ENCODE assay signal across 1 cellular context in the genomic region with DNA sequence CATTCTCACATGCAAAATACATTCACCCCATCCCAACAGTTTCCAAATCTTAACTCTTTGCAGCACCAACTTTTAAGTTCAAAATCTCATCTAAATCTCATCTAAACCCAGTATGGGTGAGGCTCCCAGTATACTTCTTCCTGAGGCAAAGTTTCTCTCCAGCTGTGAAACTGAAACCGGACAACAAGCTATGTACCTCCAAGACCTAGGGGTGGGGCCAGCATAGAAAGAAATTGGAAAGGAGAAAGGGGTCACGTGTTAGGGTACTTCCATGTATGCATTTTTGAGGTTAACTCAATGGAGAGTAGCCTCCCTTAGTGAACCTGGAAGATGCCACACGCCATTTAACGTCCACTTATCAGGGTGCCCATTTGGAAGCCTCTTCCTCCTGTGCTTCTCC.
TF ChIP-seq lines count a peak whose summit lies in the region.

No MANE protein-coding gene starts in this region.

TF ChIP-seq in K562, 482 proteins besides CTCF, POLR2A, EP300 and RAD21:
- TF ChIP-seq OTX1 (CRISPR knock-in tag; IDR thresholded peaks at IDR 0.05): no peak
- TF ChIP-seq ZNF3 (CRISPR knock-in tag; IDR thresholded peaks at IDR 0.05): no peak
- no peak for TF ChIP-seq TAL1 (IDR thresholded peaks at IDR 0.05)
- no peak for TF ChIP-seq PPARD (CRISPR knock-in tag; IDR thresholded peaks at IDR 0.05)
- no peak for TF ChIP-seq FOS (IDR thresholded peaks at IDR 0.05; ENCODE audit: extremely low read depth, insufficient read length)
- TF ChIP-seq, protein P1, sequence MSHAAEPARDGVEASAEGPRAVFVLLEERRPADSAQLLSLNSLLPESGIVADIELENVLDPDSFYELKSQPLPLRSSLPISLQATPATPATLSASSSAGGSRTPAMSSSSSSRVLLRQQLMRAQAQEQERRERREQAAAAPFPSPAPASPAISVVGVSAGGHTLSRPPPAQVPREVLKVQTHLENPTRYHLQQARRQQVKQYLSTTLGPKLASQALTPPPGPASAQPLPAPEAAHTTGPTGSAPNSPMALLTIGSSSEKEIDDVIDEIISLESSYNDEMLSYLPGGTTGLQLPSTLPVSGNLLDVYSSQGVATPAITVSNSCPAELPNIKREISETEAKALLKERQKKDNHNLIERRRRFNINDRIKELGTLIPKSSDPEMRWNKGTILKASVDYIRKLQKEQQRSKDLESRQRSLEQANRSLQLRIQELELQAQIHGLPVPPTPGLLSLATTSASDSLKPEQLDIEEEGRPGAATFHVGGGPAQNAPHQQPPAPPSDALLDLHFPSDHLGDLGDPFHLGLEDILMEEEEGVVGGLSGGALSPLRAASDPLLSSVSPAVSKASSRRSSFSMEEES (CRISPR knock-in tag; IDR thresholded peaks at IDR 0.05): peak; percentile 15; the same call in 1 of the 2 replicates
- no peak for TF ChIP-seq ZNF197 (CRISPR knock-in tag; IDR thresholded peaks at IDR 0.05; ENCODE audit: low read depth)
- TF ChIP-seq SNIP1 (IDR thresholded peaks at IDR 0.05; ENCODE audit: low read depth): no peak
- TF ChIP-seq, protein P2, sequence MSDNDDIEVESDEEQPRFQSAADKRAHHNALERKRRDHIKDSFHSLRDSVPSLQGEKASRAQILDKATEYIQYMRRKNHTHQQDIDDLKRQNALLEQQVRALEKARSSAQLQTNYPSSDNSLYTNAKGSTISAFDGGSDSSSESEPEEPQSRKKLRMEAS (CRISPR knock-in tag; IDR thresholded peaks at IDR 0.05): no peak
- TF ChIP-seq, protein P3, sequence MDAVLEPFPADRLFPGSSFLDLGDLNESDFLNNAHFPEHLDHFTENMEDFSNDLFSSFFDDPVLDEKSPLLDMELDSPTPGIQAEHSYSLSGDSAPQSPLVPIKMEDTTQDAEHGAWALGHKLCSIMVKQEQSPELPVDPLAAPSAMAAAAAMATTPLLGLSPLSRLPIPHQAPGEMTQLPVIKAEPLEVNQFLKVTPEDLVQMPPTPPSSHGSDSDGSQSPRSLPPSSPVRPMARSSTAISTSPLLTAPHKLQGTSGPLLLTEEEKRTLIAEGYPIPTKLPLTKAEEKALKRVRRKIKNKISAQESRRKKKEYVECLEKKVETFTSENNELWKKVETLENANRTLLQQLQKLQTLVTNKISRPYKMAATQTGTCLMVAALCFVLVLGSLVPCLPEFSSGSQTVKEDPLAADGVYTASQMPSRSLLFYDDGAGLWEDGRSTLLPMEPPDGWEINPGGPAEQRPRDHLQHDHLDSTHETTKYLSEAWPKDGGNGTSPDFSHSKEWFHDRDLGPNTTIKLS (IDR thresholded peaks at IDR 0.05; ENCODE audit: borderline replicate concordance, low read depth): no peak
- no peak for TF ChIP-seq SRSF1 (IDR thresholded peaks at IDR 0.05; ENCODE audit: low read depth, low read length)
- TF ChIP-seq RUNX1 (IDR thresholded peaks at IDR 0.05; ENCODE audit: low read depth): no peak
- TF ChIP-seq ZNF384 (IDR thresholded peaks at IDR 0.05; ENCODE audit: low read depth, low read length): no peak
- no peak for TF ChIP-seq HSF4 (CRISPR knock-in tag; IDR thresholded peaks at IDR 0.05; ENCODE audit: borderline replicate concordance)
- no peak for TF ChIP-seq PHF8 (IDR thresholded peaks at IDR 0.05; ENCODE audit: borderline replicate concordance, low read length)
- no peak for TF ChIP-seq PCBP1 (IDR thresholded peaks at IDR 0.05; ENCODE audit: low read depth, low read length, poor library complexity, severe bottlenecking)
- no peak for TF ChIP-seq FIP1L1 (IDR thresholded peaks at IDR 0.05; ENCODE audit: low read depth, low read length, poor library complexity, severe bottlenecking)
- TF ChIP-seq ZNF324 (CRISPR knock-in tag; IDR thresholded peaks at IDR 0.05): no peak
- TF ChIP-seq TAF15 (IDR thresholded peaks at IDR 0.05; ENCODE audit: low read depth, low read length): no peak
- TF ChIP-seq, protein P4, sequence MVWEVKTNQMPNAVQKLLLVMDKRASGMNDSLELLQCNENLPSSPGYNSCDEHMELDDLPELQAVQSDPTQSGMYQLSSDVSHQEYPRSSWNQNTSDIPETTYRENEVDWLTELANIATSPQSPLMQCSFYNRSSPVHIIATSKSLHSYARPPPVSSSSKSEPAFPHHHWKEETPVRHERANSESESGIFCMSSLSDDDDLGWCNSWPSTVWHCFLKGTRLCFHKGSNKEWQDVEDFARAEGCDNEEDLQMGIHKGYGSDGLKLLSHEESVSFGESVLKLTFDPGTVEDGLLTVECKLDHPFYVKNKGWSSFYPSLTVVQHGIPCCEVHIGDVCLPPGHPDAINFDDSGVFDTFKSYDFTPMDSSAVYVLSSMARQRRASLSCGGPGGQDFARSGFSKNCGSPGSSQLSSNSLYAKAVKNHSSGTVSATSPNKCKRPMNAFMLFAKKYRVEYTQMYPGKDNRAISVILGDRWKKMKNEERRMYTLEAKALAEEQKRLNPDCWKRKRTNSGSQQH (CRISPR knock-in tag; IDR thresholded peaks at IDR 0.05): no peak
- 0 out of 2 replicates have a peak, but pooled peaks have one; percentile 13 for TF ChIP-seq CBFA2T2 (conservative IDR thresholded peaks at IDR 0.05)
- TF ChIP-seq FOXP1 (CRISPR knock-in tag; IDR thresholded peaks at IDR 0.05): no peak
- TF ChIP-seq PHF21A (IDR thresholded peaks at IDR 0.05; ENCODE audit: borderline replicate concordance, low read depth): no peak
- TF ChIP-seq NBN (IDR thresholded peaks at IDR 0.05; ENCODE audit: low read depth): no peak
- TF ChIP-seq RAD51 (IDR thresholded peaks at IDR 0.05; ENCODE audit: borderline replicate concordance, low read depth): 0 out of 2 replicates have a peak, but pooled peaks have one; percentile 28
- no peak for TF ChIP-seq ZNF436 (CRISPR knock-in tag; IDR thresholded peaks at IDR 0.05)
